Comparison of ENCODE assay signal across 1 cellular context in genomic region chr1:1435094-1435903, GRCh38.
A peak's percentile ranks its signal among the peaks of the same experiment; 100 is the strongest.
TF ChIP-seq lines count a peak whose summit lies in the region.

VWA1 (plus strand) TSS chr1:1435690; CDS start chr1:1435749, 59 bp downstream.

TF ChIP-seq in HepG2, 621 proteins besides CTCF, POLR2A, EP300 and RAD21 (continued from another document and continues in another):
- TF ChIP-seq ATF5 (CRISPR knock-in tag; IDR thresholded peaks at IDR 0.05; ENCODE audit: low read depth): 0 out of 2 replicates have a peak, but pooled peaks have one; percentile 42
- peak; percentile 60; the same call in 1 of the 2 replicates for TF ChIP-seq YEATS4 (CRISPR knock-in tag; IDR thresholded peaks at IDR 0.05; ENCODE audit: borderline replicate concordance)
- no peak for TF ChIP-seq AFF4 (CRISPR knock-in tag; IDR thresholded peaks at IDR 0.05)
- TF ChIP-seq HMG20A (CRISPR knock-in tag; IDR thresholded peaks at IDR 0.05; ENCODE audit: borderline replicate concordance): no peak
- TF ChIP-seq TRIM24 (CRISPR knock-in tag; IDR thresholded peaks at IDR 0.05): no peak
- no peak for TF ChIP-seq ZBTB34 (CRISPR knock-in tag; IDR thresholded peaks at IDR 0.05)
- no peak for TF ChIP-seq ZNF142 (CRISPR knock-in tag; IDR thresholded peaks at IDR 0.05)
- 0 out of 2 replicates have a peak, but pooled peaks have one; percentile 4 for TF ChIP-seq ARID2 (CRISPR knock-in tag; IDR thresholded peaks at IDR 0.05; ENCODE audit: borderline replicate concordance)
- TF ChIP-seq NFAT5 (CRISPR knock-in tag; IDR thresholded peaks at IDR 0.05): 0 out of 2 replicates have a peak, but pooled peaks have one; percentile 45
- TF ChIP-seq ZMYM3 (CRISPR knock-in tag; IDR thresholded peaks at IDR 0.05): no peak
- TF ChIP-seq POGK (CRISPR knock-in tag; conservative IDR thresholded peaks at IDR 0.05): no peak; the same call in 1 of the 2 replicates
- TF ChIP-seq ZMAT3 (CRISPR knock-in tag; conservative IDR thresholded peaks at IDR 0.05): no peak
- TF ChIP-seq ZBTB26 (CRISPR knock-in tag; IDR thresholded peaks at IDR 0.05; ENCODE audit: borderline replicate concordance): no peak
- no peak for TF ChIP-seq ZNF670 (CRISPR knock-in tag; IDR thresholded peaks at IDR 0.05; ENCODE audit: borderline replicate concordance)
- peak; percentile 61; the same call in 1 of the 2 replicates for TF ChIP-seq ZNF350 (CRISPR knock-in tag; IDR thresholded peaks at IDR 0.05; ENCODE audit: borderline replicate concordance, low read depth)
- no peak for TF ChIP-seq PCBP2 (optimal IDR thresholded peaks at IDR 0.05; ENCODE audit: low read depth, low read length, poor library complexity, severe bottlenecking)
- TF ChIP-seq HNF1B (CRISPR knock-in tag; IDR thresholded peaks at IDR 0.05): peak; percentile 68; the same call in 1 of the 2 replicates
- TF ChIP-seq AGO2 (optimal IDR thresholded peaks at IDR 0.05; ENCODE audit: low read depth, low read length): peak; percentile 79
- TF ChIP-seq ZNF597 (CRISPR knock-in tag; IDR thresholded peaks at IDR 0.05): no peak
- TF ChIP-seq NR1H2 (CRISPR knock-in tag; IDR thresholded peaks at IDR 0.05; ENCODE audit: borderline replicate concordance, low read depth): no peak
- no peak for TF ChIP-seq ZNF570 (CRISPR knock-in tag; IDR thresholded peaks at IDR 0.05; ENCODE audit: borderline replicate concordance)
- no peak for TF ChIP-seq ARHGAP35 (CRISPR knock-in tag; IDR thresholded peaks at IDR 0.05; ENCODE audit: borderline replicate concordance)
- TF ChIP-seq TCF7L2 (IDR thresholded peaks at IDR 0.05; ENCODE audit: low read depth, low read length): no peak
- TF ChIP-seq HDAC6 (IDR thresholded peaks at IDR 0.05; ENCODE audit: low read depth, low read length): no peak
